In the genomic region with DNA sequence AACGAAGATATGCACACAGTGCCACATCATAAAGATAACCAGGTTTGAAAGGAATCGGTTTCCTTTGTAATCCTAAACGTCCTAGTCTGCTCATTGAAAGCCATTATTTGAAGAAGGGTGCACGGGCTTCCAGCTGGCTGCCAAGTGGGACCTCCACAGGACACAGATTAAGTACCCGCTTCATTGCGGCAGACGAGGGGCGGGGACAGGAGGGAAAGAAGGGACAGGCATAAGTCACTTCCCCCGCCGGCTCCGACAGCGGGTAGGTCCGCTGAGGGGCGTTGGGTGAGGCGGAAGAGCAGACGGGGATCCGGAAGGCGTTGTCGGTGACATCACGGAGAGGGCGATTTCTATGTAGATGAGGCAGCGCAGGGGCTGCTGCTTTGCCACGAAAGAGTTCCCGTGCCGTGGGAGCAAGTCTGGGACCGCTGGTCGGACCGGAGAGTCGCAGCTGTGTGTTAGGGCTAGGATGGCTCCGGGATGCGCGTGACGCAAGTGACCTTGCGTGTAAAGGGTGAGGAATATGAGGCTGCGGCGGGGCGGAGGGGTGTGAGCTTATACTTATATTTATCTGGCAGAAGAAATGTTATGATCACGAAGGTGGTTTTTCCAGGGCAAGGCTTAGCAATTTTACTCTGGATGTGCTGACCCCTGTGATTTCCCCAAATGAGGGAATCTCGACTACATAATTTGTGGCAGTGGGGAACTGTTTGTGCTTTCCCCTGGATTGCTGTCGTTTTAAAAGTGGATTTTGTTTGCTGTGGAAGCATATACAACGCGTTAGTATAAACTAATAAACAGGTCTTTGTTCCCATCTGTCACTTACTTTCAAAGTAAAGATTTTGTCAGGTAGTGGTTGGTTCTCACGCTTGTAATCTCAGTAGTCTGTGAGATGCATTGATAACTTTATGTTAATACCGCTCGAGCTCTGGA, we compare ENCODE assay signal across 8 cellular contexts.
DNase-seq lines count a peak whose midpoint lies in the region; ATAC-seq and TF ChIP-seq lines count a peak whose summit lies in the region.
"Not testable (repeated sequence)": the region's sequence is repeated elsewhere in the genome, so short reads cannot be mapped to it uniquely, and the experiment has no call there.

No MANE protein-coding gene starts in this region.

- peak; percentile 80 for ATAC-seq in GM19043 (IDR thresholded peaks at IDR 0.05; ENCODE audit: low read depth, unreplicated experiment)
- peak; percentile 92 for ATAC-seq in HG03139 (IDR thresholded peaks at IDR 0.05; ENCODE audit: unreplicated experiment)

- peak overlapping the region; percentile 52 for H3K4me3 ChIP-seq in AG09309 (ENCODE audit: control insufficient read depth, low read depth, low read length)

- intact Hi-C loops in activated CD4-positive, alpha-beta memory T cell treated with anti-CD3 and anti-CD28 coated beads for 36 hours (cut with micrococcal nuclease): loop anchor here (2.0 kb wide), 2 partner anchors 14 to 24 kb away; no protein-coding TSS in a partner anchor

- peak overlapping the region; percentile 96 for H3K27ac Mint-ChIP-seq in activated CD4-positive, alpha-beta memory T cell treated with anti-CD3 and anti-CD28 coated beads for 36 hours

- H3K4me3 Mint-ChIP-seq in activated CD4-positive, alpha-beta memory T cell treated with anti-CD3 and anti-CD28 coated beads for 36 hours: peak overlapping the region; percentile 95

- CTCF ChIA-PET in activated CD4-positive, alpha-beta memory T cell treated with anti-CD3 and anti-CD28 coated beads for 36 hours (lab: Charles Lee): not testable (repeated sequence)

- not testable (repeated sequence) for H3K9me3 Mint-ChIP-seq in activated CD4-positive, alpha-beta memory T cell treated with anti-CD3 and anti-CD28 coated beads for 36 hours

- not testable (repeated sequence) for TF ChIP-seq CTCF in AG09309 (IDR thresholded peaks at IDR 0.05; ENCODE audit: control insufficient read depth, insufficient read depth, low read depth, low read length, missing control alignments)

- POLR2A ChIA-PET in activated CD4-positive, alpha-beta memory T cell treated with anti-CD3 and anti-CD28 coated beads for 36 hours (lab: Charles Lee): interaction anchor here (1.0 to 2.0 kb wide), 7 partner anchors 14 to 139 kb away, joined by 3 to 30 read pairs (median 4); no protein-coding TSS in a partner anchor

- not testable (repeated sequence) for DNase-seq in AG09309 (ENCODE audit: low read depth)
- DNase-seq in NCI-H82 treated with DMSO at 0.1 percent for 48 hours (lab: John Stamatoyannopoulos, UW; ENCODE audit: unreplicated experiment) (peak; percentile 81), dermis blood vessel endothelial cell (peak; percentile 18), left kidney (ENCODE audit: low read depth, low spot score) (peak; percentile 93)
- peak; percentile 92 for DNase-seq in activated CD4-positive, alpha-beta memory T cell treated with anti-CD3 and anti-CD28 coated beads for 36 hours
- peak; percentile 67 to 81 (median 80) for DNase-seq in stimulated activated CD4-positive, alpha-beta T cell treated with anti-CD3 and anti-CD28 coated beads, Interleukin-12 subunit alpha, Interleukin-12 subunit beta, amount 100 ng/mL, for 48 hours (ENCODE audit: low read depth in 2 of 3, low spot score in 1 of 3)

- not testable (repeated sequence) for H3K36me3 Mint-ChIP-seq in activated CD4-positive, alpha-beta memory T cell treated with anti-CD3 and anti-CD28 coated beads for 36 hours

- not testable (repeated sequence) for H3K27me3 Mint-ChIP-seq in activated CD4-positive, alpha-beta memory T cell treated with anti-CD3 and anti-CD28 coated beads for 36 hours

- peaks cover 20% of the 10 kb centered on the region for H3K4me1 Mint-ChIP-seq in activated CD4-positive, alpha-beta memory T cell treated with anti-CD3 and anti-CD28 coated beads for 36 hours (ENCODE audit: low read depth)
